ENCODE assay signal across 1 cellular context in genomic region chr2:20211420-20211819, GRCh38.
TF ChIP-seq lines count a peak whose summit lies in the region.

No MANE protein-coding gene starts in this region.

TF ChIP-seq in WTC11, 78 proteins besides CTCF, POLR2A, EP300 and RAD21 (continued from another document):
- TF ChIP-seq NFE2L1 (CRISPR knock-in tag; IDR thresholded peaks at IDR 0.05) (no peak), NFYB (CRISPR knock-in tag; conservative IDR thresholded peaks at IDR 0.05; ENCODE audit: low read depth) (no peak), TCF7 (CRISPR knock-in tag; IDR thresholded peaks at IDR 0.05; ENCODE audit: low read depth) (no peak), ZNF396 (CRISPR knock-in tag; IDR thresholded peaks at IDR 0.05; ENCODE audit: borderline replicate concordance) (no peak), PRRX2 (CRISPR knock-in tag; IDR thresholded peaks at IDR 0.05) (no peak), ARID4B (CRISPR knock-in tag; IDR thresholded peaks at IDR 0.05; ENCODE audit: borderline replicate concordance) (no peak), NR3C1 (CRISPR knock-in tag; conservative IDR thresholded peaks at IDR 0.05; ENCODE audit: low read depth) (no peak), ZBTB21 (CRISPR knock-in tag; IDR thresholded peaks at IDR 0.05; ENCODE audit: borderline replicate concordance) (no peak)
- TF ChIP-seq, protein P1, sequence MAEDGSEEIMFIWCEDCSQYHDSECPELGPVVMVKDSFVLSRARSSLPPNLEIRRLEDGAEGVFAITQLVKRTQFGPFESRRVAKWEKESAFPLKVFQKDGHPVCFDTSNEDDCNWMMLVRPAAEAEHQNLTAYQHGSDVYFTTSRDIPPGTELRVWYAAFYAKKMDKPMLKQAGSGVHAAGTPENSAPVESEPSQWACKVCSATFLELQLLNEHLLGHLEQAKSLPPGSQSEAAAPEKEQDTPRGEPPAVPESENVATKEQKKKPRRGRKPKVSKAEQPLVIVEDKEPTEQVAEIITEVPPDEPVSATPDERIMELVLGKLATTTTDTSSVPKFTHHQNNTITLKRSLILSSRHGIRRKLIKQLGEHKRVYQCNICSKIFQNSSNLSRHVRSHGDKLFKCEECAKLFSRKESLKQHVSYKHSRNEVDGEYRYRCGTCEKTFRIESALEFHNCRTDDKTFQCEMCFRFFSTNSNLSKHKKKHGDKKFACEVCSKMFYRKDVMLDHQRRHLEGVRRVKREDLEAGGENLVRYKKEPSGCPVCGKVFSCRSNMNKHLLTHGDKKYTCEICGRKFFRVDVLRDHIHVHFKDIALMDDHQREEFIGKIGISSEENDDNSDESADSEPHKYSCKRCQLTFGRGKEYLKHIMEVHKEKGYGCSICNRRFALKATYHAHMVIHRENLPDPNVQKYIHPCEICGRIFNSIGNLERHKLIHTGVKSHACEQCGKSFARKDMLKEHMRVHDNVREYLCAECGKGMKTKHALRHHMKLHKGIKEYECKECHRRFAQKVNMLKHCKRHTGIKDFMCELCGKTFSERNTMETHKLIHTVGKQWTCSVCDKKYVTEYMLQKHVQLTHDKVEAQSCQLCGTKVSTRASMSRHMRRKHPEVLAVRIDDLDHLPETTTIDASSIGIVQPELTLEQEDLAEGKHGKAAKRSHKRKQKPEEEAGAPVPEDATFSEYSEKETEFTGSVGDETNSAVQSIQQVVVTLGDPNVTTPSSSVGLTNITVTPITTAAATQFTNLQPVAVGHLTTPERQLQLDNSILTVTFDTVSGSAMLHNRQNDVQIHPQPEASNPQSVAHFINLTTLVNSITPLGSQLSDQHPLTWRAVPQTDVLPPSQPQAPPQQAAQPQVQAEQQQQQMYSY (CRISPR knock-in tag; IDR thresholded peaks at IDR 0.05) = no peak
- TF ChIP-seq, protein P2, sequence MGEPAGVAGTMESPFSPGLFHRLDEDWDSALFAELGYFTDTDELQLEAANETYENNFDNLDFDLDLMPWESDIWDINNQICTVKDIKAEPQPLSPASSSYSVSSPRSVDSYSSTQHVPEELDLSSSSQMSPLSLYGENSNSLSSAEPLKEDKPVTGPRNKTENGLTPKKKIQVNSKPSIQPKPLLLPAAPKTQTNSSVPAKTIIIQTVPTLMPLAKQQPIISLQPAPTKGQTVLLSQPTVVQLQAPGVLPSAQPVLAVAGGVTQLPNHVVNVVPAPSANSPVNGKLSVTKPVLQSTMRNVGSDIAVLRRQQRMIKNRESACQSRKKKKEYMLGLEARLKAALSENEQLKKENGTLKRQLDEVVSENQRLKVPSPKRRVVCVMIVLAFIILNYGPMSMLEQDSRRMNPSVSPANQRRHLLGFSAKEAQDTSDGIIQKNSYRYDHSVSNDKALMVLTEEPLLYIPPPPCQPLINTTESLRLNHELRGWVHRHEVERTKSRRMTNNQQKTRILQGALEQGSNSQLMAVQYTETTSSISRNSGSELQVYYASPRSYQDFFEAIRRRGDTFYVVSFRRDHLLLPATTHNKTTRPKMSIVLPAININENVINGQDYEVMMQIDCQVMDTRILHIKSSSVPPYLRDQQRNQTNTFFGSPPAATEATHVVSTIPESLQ (CRISPR knock-in tag; IDR thresholded peaks at IDR 0.05) = no peak
- TF ChIP-seq, protein P3, sequence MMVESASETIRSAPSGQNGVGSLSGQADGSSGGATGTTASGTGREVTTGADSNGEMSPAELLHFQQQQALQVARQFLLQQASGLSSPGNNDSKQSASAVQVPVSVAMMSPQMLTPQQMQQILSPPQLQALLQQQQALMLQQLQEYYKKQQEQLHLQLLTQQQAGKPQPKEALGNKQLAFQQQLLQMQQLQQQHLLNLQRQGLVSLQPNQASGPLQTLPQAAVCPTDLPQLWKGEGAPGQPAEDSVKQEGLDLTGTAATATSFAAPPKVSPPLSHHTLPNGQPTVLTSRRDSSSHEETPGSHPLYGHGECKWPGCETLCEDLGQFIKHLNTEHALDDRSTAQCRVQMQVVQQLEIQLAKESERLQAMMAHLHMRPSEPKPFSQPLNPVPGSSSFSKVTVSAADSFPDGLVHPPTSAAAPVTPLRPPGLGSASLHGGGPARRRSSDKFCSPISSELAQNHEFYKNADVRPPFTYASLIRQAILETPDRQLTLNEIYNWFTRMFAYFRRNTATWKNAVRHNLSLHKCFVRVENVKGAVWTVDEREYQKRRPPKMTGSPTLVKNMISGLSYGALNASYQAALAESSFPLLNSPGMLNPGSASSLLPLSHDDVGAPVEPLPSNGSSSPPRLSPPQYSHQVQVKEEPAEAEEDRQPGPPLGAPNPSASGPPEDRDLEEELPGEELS (CRISPR knock-in tag; IDR thresholded peaks at IDR 0.05) = no peak
TF ChIP-seq in WTC11: peak in this region for 0.
